Comparison of ENCODE assay signal across 10 cellular contexts in the genomic region with DNA sequence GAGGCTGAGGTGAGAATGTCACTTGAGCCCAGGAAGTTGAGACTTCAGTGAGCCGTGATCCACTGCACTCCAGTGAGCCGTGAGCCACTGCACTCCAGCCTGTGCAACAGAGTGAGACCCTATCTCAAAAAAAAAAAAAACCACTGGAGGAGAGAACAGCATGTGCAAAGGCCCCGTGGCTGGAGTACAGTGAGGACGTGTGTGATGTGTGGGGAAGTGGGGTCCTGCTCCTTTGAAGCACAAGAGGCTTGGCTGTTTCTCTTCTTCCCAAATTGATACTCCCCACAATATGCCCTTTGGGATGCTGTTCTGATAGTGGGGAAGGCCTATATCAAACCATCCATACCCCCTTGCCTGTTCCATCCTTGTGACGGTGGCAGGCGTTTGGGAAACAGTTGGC.
"Had no signal": no experiment of that assay in that cellular context is flagged by ENCODE, and none has a peak within 500 bp of the region (broad histone marks: within the 10 kb centered on the region; RNA-seq: fewer than 3 reads in every experiment).

No MANE protein-coding gene starts in this region.

- H3K27ac ChIP-seq: GM23248, HL-60 had no signal

- H3K4me3 ChIP-seq: GM23248 had no signal

- ATAC-seq: HepG2 had no signal

- H2AFZ ChIP-seq: GM23248 had no signal

- DNase-seq: GM23248, GOT3, H9, HCEC 1CT, HFFc6, Kasumi-1, KG1 had no signal

- FAIRE-seq: H54, HepG2 had no signal

- H3K9ac ChIP-seq: GM23248 had no signal
